In genomic region chr17:34378664-34379101, GRCh38 we compare ENCODE assay signal across 8 cellular contexts. TPM values are rescaled to one million over a fixed set of nuclear protein-coding genes. Genes with fewer than 3 reads are reported as not detected.
DNase-seq lines count a peak whose midpoint lies in the region; ATAC-seq and FAIRE-seq lines count a peak whose summit lies in the region.

No MANE protein-coding gene starts in this region.

- peaks cover 12% of the 10 kb centered on the region for H3K27me3 Mint-ChIP-seq in activated T-helper 1 cell treated with anti-CD3 and anti-CD28 coated beads, Interleukin-12 subunit alpha, Interleukin-12 subunit beta, Interleukin-2, Interleukin-4 antibody, amounts not matched to agents 30 ng/mL and 10 ng/mL and 1 ng/mL, durations not matched to agents 14 hours and 24 hours and 36 hours (ENCODE audit: insufficient read depth)

- ATAC-seq in HG03460 (IDR thresholded peaks at IDR 0.05; ENCODE audit: unreplicated experiment) = peak; percentile 67

- H3K36me3 Mint-ChIP-seq in activated T-helper 1 cell treated with anti-CD3 and anti-CD28 coated beads, Interleukin-12 subunit alpha, Interleukin-12 subunit beta, Interleukin-2, Interleukin-4 antibody, amounts not matched to agents 30 ng/mL and 10 ng/mL and 1 ng/mL, durations not matched to agents 14 hours and 24 hours and 36 hours (ENCODE audit: low read depth) = no peaks in the 10 kb centered on the region

- peak; percentile 97 for FAIRE-seq in GM19239 (lab: Jason Lieb, UNC)

- no peak overlapping the region for H2BK120ac ChIP-seq in mesendoderm (ENCODE audit: low read depth, low read length)

- no peak overlapping the region for H2BK5ac ChIP-seq in mesendoderm (ENCODE audit: low read length)

- H3K18ac ChIP-seq in mesendoderm (ENCODE audit: low read length) = no peak overlapping the region

- peak overlapping the region; percentile 62 for H3K4me3 Mint-ChIP-seq in activated T-helper 1 cell treated with anti-CD3 and anti-CD28 coated beads, Interleukin-12 subunit alpha, Interleukin-12 subunit beta, Interleukin-2, Interleukin-4 antibody, amounts not matched to agents 30 ng/mL and 10 ng/mL and 1 ng/mL, durations not matched to agents 14 hours and 24 hours and 36 hours

- no CpG with 5 or more reads among the region's 6 CpGs for WGBS in mesendoderm (ENCODE audit: extremely low coverage, insufficient coverage, low lambda C conversion rate)

- intact Hi-C loops in activated T-helper 1 cell treated with anti-CD3 and anti-CD28 coated beads, Interleukin-12 subunit alpha, Interleukin-12 subunit beta, Interleukin-2, Interleukin-4 antibody, amounts not matched to agents 30 ng/mL and 10 ng/mL and 1 ng/mL, durations not matched to agents 14 hours and 24 hours and 36 hours (cut with micrococcal nuclease) = loop anchor here (1.0 to 5.0 kb wide), 4 partner anchors 11 to 1856 kb away; partner anchors contain the start of gene RFFL

- H3K4me2 ChIP-seq in mesendoderm (ENCODE audit: low read length) = no peak overlapping the region

- no peak overlapping the region for H4K5ac ChIP-seq in mesendoderm (ENCODE audit: low read length)

- no peaks in the 10 kb centered on the region for H3K79me1 ChIP-seq in mesendoderm (ENCODE audit: low read length)

- H3K9me3 Mint-ChIP-seq in activated T-helper 1 cell treated with anti-CD3 and anti-CD28 coated beads, Interleukin-12 subunit alpha, Interleukin-12 subunit beta, Interleukin-2, Interleukin-4 antibody, amounts not matched to agents 30 ng/mL and 10 ng/mL and 1 ng/mL, durations not matched to agents 14 hours and 24 hours and 36 hours = no peaks in the 10 kb centered on the region

- H3K4me1 ChIP-seq in mesendoderm (ENCODE audit: control insufficient read depth, low read depth, low read length) = peaks cover 2% of the 10 kb centered on the region

- H3K4me1 Mint-ChIP-seq in activated T-helper 1 cell treated with anti-CD3 and anti-CD28 coated beads, Interleukin-12 subunit alpha, Interleukin-12 subunit beta, Interleukin-2, Interleukin-4 antibody, amounts not matched to agents 30 ng/mL and 10 ng/mL and 1 ng/mL, durations not matched to agents 14 hours and 24 hours and 36 hours (ENCODE audit: low read depth) = peaks cover 75% of the 10 kb centered on the region

- no peak overlapping the region for H3K4ac ChIP-seq in mesendoderm (ENCODE audit: low read depth, low read length)

- no peak overlapping the region for H2AK5ac ChIP-seq in mesendoderm (ENCODE audit: low read length)

- H3K23ac ChIP-seq in mesendoderm (ENCODE audit: low read length) = no peak overlapping the region

- peak overlapping the region; percentile 77 for H3K27ac Mint-ChIP-seq in activated T-helper 1 cell treated with anti-CD3 and anti-CD28 coated beads, Interleukin-12 subunit alpha, Interleukin-12 subunit beta, Interleukin-2, Interleukin-4 antibody, amounts not matched to agents 30 ng/mL and 10 ng/mL and 1 ng/mL, durations not matched to agents 14 hours and 24 hours and 36 hours

- H3K36me3 ChIP-seq in mesendoderm (ENCODE audit: control insufficient read depth, insufficient read depth, low read length) = no peaks in the 10 kb centered on the region

- H3K9ac ChIP-seq in mesendoderm (ENCODE audit: low read length) = no peak overlapping the region

- no peak overlapping the region for H3K27ac ChIP-seq in mesendoderm (ENCODE audit: low read depth, low read length)

- H3K27me3 ChIP-seq in mesendoderm (ENCODE audit: insufficient read depth, low read length, poor library complexity) = no peaks in the 10 kb centered on the region

- DNase-seq in CD1c-positive myeloid dendritic cell (ENCODE audit: extremely low spot score) (peak; percentile 78), GM19239 (ENCODE audit: insufficient read length, low spot score) (peak; percentile 65), NCI-H2029 (lab: John Stamatoyannopoulos, UW) (no peak), NCI-H2171 treated with DMSO at 0.1 percent for 48 hours (lab: John Stamatoyannopoulos, UW) (no peak), mesendoderm (no peak)
- DNase-seq in activated T-helper 1 cell treated with anti-CD3 and anti-CD28 coated beads, Interleukin-12 subunit alpha, Interleukin-12 subunit beta, Interleukin-2, Interleukin-4 antibody, amounts not matched to agents 30 ng/mL and 10 ng/mL and 1 ng/mL, durations not matched to agents 14 hours and 24 hours and 36 hours (ENCODE audit: low spot score) = peak; percentile 32
- no peak for DNase-seq in stimulated activated naive CD4-positive, alpha-beta T cell (lab: John Stamatoyannopoulos, UW)

- no peak overlapping the region for H4K8ac ChIP-seq in mesendoderm (ENCODE audit: low read depth, low read length)

- H2BK15ac ChIP-seq in mesendoderm (replicated peaks; ENCODE audit: low read depth) = no peak overlapping the region

- H3K4me3 ChIP-seq in mesendoderm (ENCODE audit: low read length) = no peak overlapping the region

- H3K56ac ChIP-seq in mesendoderm (ENCODE audit: low read length) = no peak overlapping the region

- no peaks in the 10 kb centered on the region for H3K79me2 ChIP-seq in mesendoderm (ENCODE audit: control insufficient read depth, insufficient read depth, low read length)

RNA-seq across cellular contexts. Expression of gene CCL1, which starts 15.7 kb away (rescaled TPM):
- 264 and 266 TPM in 2 replicates for total RNA-seq in activated T-helper 1 cell treated with anti-CD3 and anti-CD28 coated beads, Interleukin-12 subunit alpha, Interleukin-12 subunit beta, Interleukin-2, Interleukin-4 antibody, amounts not matched to agents 30 ng/mL and 10 ng/mL and 1 ng/mL, durations not matched to agents 14 hours and 24 hours and 36 hours
- not detected for polyA plus RNA-seq in mesendoderm (2013, experiment 1 of 2)
- not detected for polyA plus RNA-seq in mesendoderm (2013, experiment 2 of 2)

RNA-seq across cellular contexts. Expression of gene CCL13, which starts 22.4 kb away (rescaled TPM):
- not detected in 2 replicates for total RNA-seq in activated T-helper 1 cell treated with anti-CD3 and anti-CD28 coated beads, Interleukin-12 subunit alpha, Interleukin-12 subunit beta, Interleukin-2, Interleukin-4 antibody, amounts not matched to agents 30 ng/mL and 10 ng/mL and 1 ng/mL, durations not matched to agents 14 hours and 24 hours and 36 hours
- not detected for polyA plus RNA-seq in mesendoderm (2013, experiment 1 of 2)
- polyA plus RNA-seq in mesendoderm (2013, experiment 2 of 2) = not detected

RNA-seq across cellular contexts. Expression of gene CCL8, which starts 59.4 kb away (rescaled TPM):
- not detected in 2 replicates for total RNA-seq in activated T-helper 1 cell treated with anti-CD3 and anti-CD28 coated beads, Interleukin-12 subunit alpha, Interleukin-12 subunit beta, Interleukin-2, Interleukin-4 antibody, amounts not matched to agents 30 ng/mL and 10 ng/mL and 1 ng/mL, durations not matched to agents 14 hours and 24 hours and 36 hours
- polyA plus RNA-seq in mesendoderm (2013, experiment 1 of 2) = not detected
- not detected for polyA plus RNA-seq in mesendoderm (2013, experiment 2 of 2)

Comparison
In these comparisons a context has a peak if more than half of its experiments do, and no peak if none do; other contexts are left out.
1. DNase-seq: peak in CD1c-positive myeloid dendritic cell (single experiment), GM19239 (single experiment) and activated T-helper 1 cell treated with anti-CD3 and anti-CD28 coated beads, Interleukin-12 subunit alpha, Interleukin-12 subunit beta, Interleukin-2, Interleukin-4 antibody, amounts not matched to agents 30 ng/mL and 10 ng/mL and 1 ng/mL, durations not matched to agents 14 hours and 24 hours and 36 hours (single experiment); none in NCI-H2029 (single experiment), NCI-H2171 treated with DMSO at 0.1 percent for 48 hours (single experiment), stimulated activated naive CD4-positive, alpha-beta T cell (0 of 6) and mesendoderm (single experiment).